In the genomic region with DNA sequence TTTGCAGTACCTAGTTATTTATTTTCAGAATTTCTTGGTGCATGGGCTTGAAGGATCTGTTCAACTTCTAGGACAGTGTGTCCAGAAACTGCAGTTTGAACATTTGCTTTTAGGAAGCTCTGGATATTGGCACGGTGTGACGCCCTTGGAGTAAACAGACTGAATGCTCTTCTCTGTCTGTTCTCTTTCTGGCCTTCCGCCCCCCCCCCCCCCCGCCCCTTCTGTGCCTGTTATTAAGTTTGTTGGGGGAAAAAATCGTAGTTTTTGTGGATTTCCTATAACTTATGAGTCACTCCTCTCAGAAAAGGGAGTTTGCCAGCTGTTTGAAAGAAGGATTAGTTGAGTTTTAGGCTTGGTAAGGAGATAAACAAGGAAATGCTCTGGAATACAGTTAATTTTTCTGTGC, we compare ENCODE assay signal across 8 cellular contexts. TPM values are rescaled to one million over a fixed set of nuclear protein-coding genes. Genes with fewer than 3 reads are reported as not detected.
DNase-seq lines count a peak whose midpoint lies in the region; ATAC-seq, FAIRE-seq and TF ChIP-seq lines count a peak whose summit lies in the region.

No MANE protein-coding gene starts in this region.

- H3K36me3 Mint-ChIP-seq in HFFc6 (ENCODE audit: low read depth) (no peaks in the 10 kb centered on the region), neural crest cell (ENCODE audit: low read depth) (no peaks in the 10 kb centered on the region)
- no peaks in the 10 kb centered on the region for H3K36me3 Mint-ChIP-seq in activated CD4-positive, alpha-beta memory T cell treated with anti-CD3 and anti-CD28 coated beads for 36 hours

- no peak for FAIRE-seq in RCC 7860 (lab: Jason Lieb, UNC)

- H3K4me3 Mint-ChIP-seq in HFFc6 (peak overlapping the region; percentile 96), neural crest cell (peak overlapping the region; percentile 96)
- H3K4me3 Mint-ChIP-seq in activated CD4-positive, alpha-beta memory T cell treated with anti-CD3 and anti-CD28 coated beads for 36 hours = peak overlapping the region; percentile 86

- DNase-seq in D341Med (ENCODE audit: low spot score) (peak; percentile 46), HFFc6 (peak; percentile 36), foreskin fibroblast (peak; percentile 36 to 72), neural crest cell (ENCODE audit: low read depth, low spot score) (no peak), ureter (ENCODE audit: low spot score) (no peak), RCC 7860 (ENCODE audit: low spot score) (no peak)
- no peak for DNase-seq in activated CD4-positive, alpha-beta memory T cell treated with anti-CD3 and anti-CD28 coated beads for 36 hours

- H3K27ac Mint-ChIP-seq in HFFc6 (peak overlapping the region; percentile 89), neural crest cell (ENCODE audit: unreplicated experiment) (peak overlapping the region; percentile 95)
- H3K27ac Mint-ChIP-seq in activated CD4-positive, alpha-beta memory T cell treated with anti-CD3 and anti-CD28 coated beads for 36 hours = peak overlapping the region; percentile 18

- H3K9me3 Mint-ChIP-seq in HFFc6 (no peaks in the 10 kb centered on the region), neural crest cell (no peaks in the 10 kb centered on the region)
- no peaks in the 10 kb centered on the region for H3K9me3 Mint-ChIP-seq in activated CD4-positive, alpha-beta memory T cell treated with anti-CD3 and anti-CD28 coated beads for 36 hours

- peaks cover 2% of the 10 kb centered on the region for H3K27me3 Mint-ChIP-seq in HFFc6 (ENCODE audit: insufficient read depth)
- peaks cover 17% of the 10 kb centered on the region for H3K27me3 Mint-ChIP-seq in activated CD4-positive, alpha-beta memory T cell treated with anti-CD3 and anti-CD28 coated beads for 36 hours
- H3K27me3 Mint-ChIP-seq in neural crest cell (ENCODE audit: low read depth) = no peaks in the 10 kb centered on the region

- intact Hi-C loops in activated CD4-positive, alpha-beta memory T cell treated with anti-CD3 and anti-CD28 coated beads for 36 hours (cut with micrococcal nuclease) = no loop called here

- H3K4me1 Mint-ChIP-seq in HFFc6 (ENCODE audit: low read depth) (peaks cover 54% of the 10 kb centered on the region), neural crest cell (peaks cover 38% of the 10 kb centered on the region)
- H3K4me1 Mint-ChIP-seq in activated CD4-positive, alpha-beta memory T cell treated with anti-CD3 and anti-CD28 coated beads for 36 hours (ENCODE audit: low read depth) = peaks cover 29% of the 10 kb centered on the region

- ATAC-seq in HG03571 (IDR thresholded peaks at IDR 0.05; ENCODE audit: unreplicated experiment) = no peak

- CTCF ChIA-PET in activated CD4-positive, alpha-beta memory T cell treated with anti-CD3 and anti-CD28 coated beads for 36 hours (lab: Charles Lee) = no interaction called here

- POLR2A ChIA-PET in activated CD4-positive, alpha-beta memory T cell treated with anti-CD3 and anti-CD28 coated beads for 36 hours (lab: Charles Lee) = no interaction called here

- H3K4me3 ChIP-seq in foreskin fibroblast (ENCODE audit: low read depth in 1 of 2, low read length in 2 of 2) = peak overlapping the region; percentile 79 to 95

- TF ChIP-seq CTCF in HFFc6 (IDR thresholded peaks at IDR 0.05) (no peak), foreskin fibroblast (IDR thresholded peaks at IDR 0.05; ENCODE audit: low read depth, low read length) (no peak), neural crest cell (conservative IDR thresholded peaks at IDR 0.05) (no peak)

RNA-seq across cellular contexts. Expression of a gene that starts 1.2 kb away (rescaled TPM):
- total RNA-seq in HFFc6 (2021; fragmentation: NEBNext Ultra II Directional; extraction: Animal tissue kit (Norgen Biotek cat#: 25700)) = 10 to 100 TPM; 27.0 to 33.4 (median 29.4) TPM
- total RNA-seq in activated CD4-positive, alpha-beta memory T cell treated with anti-CD3 and anti-CD28 coated beads for 36 hours = 1 to 10 TPM; 1.3 to 2.7 TPM
- 52.0 and 57.9 TPM in 2 replicates for total RNA-seq in neural crest cell
- total RNA-seq in ureter = 65.6 TPM

Comparison
In these comparisons a context has a peak if more than half of its experiments do, and no peak if none do; other contexts are left out.
1. DNase-seq: peak in D341Med (single experiment), HFFc6 (single experiment) and foreskin fibroblast (2 of 2); none in activated CD4-positive, alpha-beta memory T cell treated with anti-CD3 and anti-CD28 coated beads for 36 hours (single experiment), neural crest cell (single experiment), ureter (single experiment) and RCC 7860 (single experiment).
2. H3K27ac Mint-ChIP-seq: peak in every context shown above with its lines; median percentile 95 in neural crest cell; 89 in HFFc6; 18 in activated CD4-positive, alpha-beta memory T cell treated with anti-CD3 and anti-CD28 coated beads for 36 hours.
3. RNA of a gene that starts 1.2 kb away (total RNA-seq): 65.6 TPM in ureter (single experiment), 52.0 to 57.9 TPM in neural crest cell and 27.0 to 33.4 TPM in HFFc6; 1.3 to 2.7 TPM in activated CD4-positive, alpha-beta memory T cell treated with anti-CD3 and anti-CD28 coated beads for 36 hours; every median in the first group is over 4 times any median in the second.
4. Peak in every context shown above with its lines, with median percentiles within 50 percentile points of each other: H3K4me3 Mint-ChIP-seq.